ENCODE assay signal across 1 cellular context in genomic region chr9:104991144-104991953, GRCh38.
TF ChIP-seq lines count a peak whose summit lies in the region.

No MANE protein-coding gene starts in this region.

TF ChIP-seq in IMR-90, 13 proteins besides CTCF, POLR2A, EP300 and RAD21 (continued from another document):
- peak; percentile 57 for TF ChIP-seq USF2 (IDR thresholded peaks at IDR 0.05; ENCODE audit: low read depth, low read length)
- no peak for TF ChIP-seq NFE2L2 (IDR thresholded peaks at IDR 0.05; ENCODE audit: low read depth, low read length)
- TF ChIP-seq RCOR1 (IDR thresholded peaks at IDR 0.05; ENCODE audit: insufficient replicate concordance, low read length), result peak; percentile 69
- TF ChIP-seq BHLHE40 (IDR thresholded peaks at IDR 0.05; ENCODE audit: low read depth, low read length), result peak; percentile 75
- TF ChIP-seq CHD1 (IDR thresholded peaks at IDR 0.05; ENCODE audit: low read depth, low read length), result no peak
- peak; percentile 71 for TF ChIP-seq MAZ (IDR thresholded peaks at IDR 0.05; ENCODE audit: borderline replicate concordance, low read depth, low read length)
